18 cellular contexts compared by ENCODE assay signal in the genomic region with DNA sequence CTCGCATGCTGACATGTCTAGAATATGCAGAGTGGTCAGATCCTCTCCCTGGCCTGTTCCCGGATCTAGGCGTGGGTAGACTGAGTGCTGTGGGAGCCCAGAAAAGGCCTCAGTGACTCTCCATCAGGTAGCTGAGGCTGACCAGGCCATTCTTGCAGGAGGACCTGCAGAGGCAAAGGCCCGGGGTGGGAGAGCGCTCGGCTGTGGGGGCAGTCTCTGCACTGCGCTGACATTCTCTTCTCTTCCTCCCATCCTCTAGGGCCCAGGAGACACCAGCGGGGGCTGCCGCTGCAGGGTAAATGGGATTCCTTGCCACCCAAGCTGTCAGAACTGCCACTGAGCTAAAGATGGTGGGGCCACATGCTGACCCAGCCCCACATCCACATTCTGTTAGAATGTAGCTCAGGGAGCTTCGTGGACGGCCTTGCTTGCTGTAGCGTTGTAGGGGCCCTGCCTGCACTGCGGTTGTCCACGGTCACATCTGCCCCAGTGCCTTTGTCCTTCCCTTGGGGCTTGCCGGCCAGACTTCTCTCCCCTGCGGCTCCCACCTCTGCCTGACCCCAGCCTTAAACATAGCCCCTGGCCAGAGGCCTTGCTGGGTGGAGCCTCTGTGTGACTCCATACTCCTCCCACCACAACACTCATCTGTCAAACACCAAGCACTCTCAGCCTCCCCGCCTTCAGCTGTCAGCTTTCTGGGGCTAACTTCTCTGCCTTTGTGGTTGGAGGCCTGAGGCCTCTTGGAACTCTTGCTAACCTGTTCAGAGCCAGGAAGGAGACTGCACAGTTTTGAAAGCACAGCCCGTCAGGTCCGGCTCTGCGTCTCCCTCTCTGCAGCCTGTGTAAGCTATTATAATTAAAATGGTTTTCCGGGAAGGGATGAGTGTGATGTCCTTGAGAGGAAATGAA. TPM values are rescaled to one million over a fixed set of nuclear protein-coding genes. Genes with fewer than 3 reads are reported as not detected.
DNase-seq lines count a peak whose midpoint lies in the region; ATAC-seq and TF ChIP-seq lines count a peak whose summit lies in the region.
"Had no signal": no experiment of that assay in that cellular context is flagged by ENCODE, and none has a peak within 500 bp of the region (broad histone marks: within the 10 kb centered on the region; RNA-seq: fewer than 3 reads in every experiment).

No MANE protein-coding gene starts in this region.

- no peak overlapping the region for H3K9ac ChIP-seq in neural cell (ENCODE audit: low read length)
- H3K9ac ChIP-seq: SK-N-SH had no signal

- H3K9me2 ChIP-seq in neural cell (ENCODE audit: insufficient read depth, low read length), result no peaks in the 10 kb centered on the region
- H3K9me2 ChIP-seq: SK-N-SH had no signal

- no peak for TF ChIP-seq RAD21 in neural cell (conservative IDR thresholded peaks at IDR 0.05)

- no peaks in the 10 kb centered on the region for H3F3A ChIP-seq in neural cell (ENCODE audit: insufficient read depth, low read length, poor library complexity, severe bottlenecking)

- DNase-seq in activated CD4-positive, alpha-beta T cell treated with anti-CD3 and anti-CD28 coated beads, Interleukin-2, amount 10 ng/mL, durations not matched to agents 24 days and 14 days, result no peak
- DNase-seq in activated CD4-positive, alpha-beta T cell treated with anti-CD3 and anti-CD28 coated beads for 48 hours, result no peak
- DNase-seq: activated CD4-positive, alpha-beta T cell treated with anti-CD3 and anti-CD28 coated beads for 36 hours; effector memory CD4-positive, alpha-beta T cell; GF-D8; mesendoderm; MG63; NCI-H1694 treated with DMSO at 0.1 percent for 48 hours; PC-9; SK-N-SH; thyroid gland had no signal

- no peak for TF ChIP-seq CTCF in neural cell (IDR thresholded peaks at IDR 0.05; ENCODE audit: poor library complexity, severe bottlenecking)

- ATAC-seq in GM21723 (IDR thresholded peaks at IDR 0.05; ENCODE audit: unreplicated experiment), result no peak
- no peak for ATAC-seq in HG02884 (IDR thresholded peaks at IDR 0.05; ENCODE audit: unreplicated experiment)
- ATAC-seq in HG03342 (IDR thresholded peaks at IDR 0.05; ENCODE audit: unreplicated experiment), result no peak
- ATAC-seq: activated CD4-positive, alpha-beta T cell treated with anti-CD3 and anti-CD28 coated beads for 36 hours had no signal

- no peaks in the 10 kb centered on the region for H4K20me1 ChIP-seq in neural cell (ENCODE audit: insufficient read depth)

- H3K27me3 ChIP-seq in neural cell (ENCODE audit: insufficient read depth, low read depth, low read length), result no peaks in the 10 kb centered on the region
- H3K27me3 ChIP-seq: MG63, neutrophil, thyroid gland had no signal

- H3K36me3 Mint-ChIP-seq in activated CD4-positive, alpha-beta T cell treated with anti-CD3 and anti-CD28 coated beads, Interleukin-2, amount 10 ng/mL, durations not matched to agents 24 days and 14 days (ENCODE audit: low read depth), result peaks cover 74% of the 10 kb centered on the region

- no peaks in the 10 kb centered on the region for H3K27me3 Mint-ChIP-seq in activated CD4-positive, alpha-beta T cell treated with anti-CD3 and anti-CD28 coated beads, Interleukin-2, amount 10 ng/mL, durations not matched to agents 24 days and 14 days
- H3K27me3 Mint-ChIP-seq: activated CD4-positive, alpha-beta T cell treated with anti-CD3 and anti-CD28 coated beads for 36 hours had no signal

- no peak overlapping the region for H2AFZ ChIP-seq in neural cell (ENCODE audit: low read depth, low read length)
- H2AFZ ChIP-seq: PC-9 had no signal

- no peak overlapping the region for H3K4me3 ChIP-seq in neural cell (ENCODE audit: low read length)
- H3K4me3 ChIP-seq: MG63, PC-9, thyroid gland had no signal

- TF ChIP-seq EP300 in neural cell (conservative IDR thresholded peaks at IDR 0.05; ENCODE audit: poor library complexity, severe bottlenecking), result no peak

- H3K79me2 ChIP-seq in neural cell (replicated peaks; ENCODE audit: insufficient read depth, low read length), result no peaks in the 10 kb centered on the region

- H3K27ac ChIP-seq in cingulate gyrus (ENCODE audit: low read depth, low read length) (peak overlapping the region; percentile 15), neural cell (ENCODE audit: low read length) (peak overlapping the region; percentile 20)
- H3K27ac ChIP-seq: neutrophil, PC-9, thyroid gland had no signal

- intact Hi-C loops in activated CD4-positive, alpha-beta T cell treated with anti-CD3 and anti-CD28 coated beads, Interleukin-2, amount 10 ng/mL, durations not matched to agents 24 days and 14 days (cut with micrococcal nuclease), result no loop called here

- peak overlapping the region; percentile 97 for H3K27ac Mint-ChIP-seq in activated CD4-positive, alpha-beta T cell treated with anti-CD3 and anti-CD28 coated beads, Interleukin-2, amount 10 ng/mL, durations not matched to agents 24 days and 14 days

- H3K4me1 Mint-ChIP-seq in activated CD4-positive, alpha-beta T cell treated with anti-CD3 and anti-CD28 coated beads, Interleukin-2, amount 10 ng/mL, durations not matched to agents 24 days and 14 days, result peaks cover 57% of the 10 kb centered on the region

- H3K9me3 Mint-ChIP-seq in activated CD4-positive, alpha-beta T cell treated with anti-CD3 and anti-CD28 coated beads, Interleukin-2, amount 10 ng/mL, durations not matched to agents 24 days and 14 days, result no peaks in the 10 kb centered on the region

- no peak overlapping the region for H3K4me3 Mint-ChIP-seq in activated CD4-positive, alpha-beta T cell treated with anti-CD3 and anti-CD28 coated beads, Interleukin-2, amount 10 ng/mL, durations not matched to agents 24 days and 14 days
- H3K4me3 Mint-ChIP-seq: activated CD4-positive, alpha-beta T cell treated with anti-CD3 and anti-CD28 coated beads for 36 hours had no signal

- H3K9me3 ChIP-seq in neural cell (ENCODE audit: low read length), result no peaks in the 10 kb centered on the region
- H3K9me3 ChIP-seq: MG63, neutrophil, SK-N-SH, thyroid gland had no signal

- H3K4me2 ChIP-seq in neural cell (ENCODE audit: low read length), result no peak overlapping the region
- H3K4me2 ChIP-seq: PC-9, SK-N-SH had no signal

- no peaks in the 10 kb centered on the region for H3K36me3 ChIP-seq in neural cell (ENCODE audit: insufficient read depth, low read length)
- H3K36me3 ChIP-seq: MG63 had no signal

TF ChIP-seq in PFSK-1, 5 proteins besides CTCF, POLR2A, EP300 and RAD21:
- TF ChIP-seq FOXP2 (optimal IDR thresholded peaks at IDR 0.05; ENCODE audit: borderline replicate concordance, extremely low read depth, extremely low read length, insufficient read depth) (peak; percentile 22), POLR2AphosphoS5 (IDR thresholded peaks at IDR 0.05; ENCODE audit: low read depth, low read length) (no peak; the same call in none of the 2 replicates)
TF ChIP-seq in PFSK-1: peak in this region for 1.

TF ChIP-seq in neural cell, 6 proteins besides CTCF, POLR2A, EP300 and RAD21:
- TF ChIP-seq SMC3 (conservative IDR thresholded peaks at IDR 0.05; ENCODE audit: poor library complexity) (no peak), TAF1 (IDR thresholded peaks at IDR 0.05; ENCODE audit: low read depth) (no peak), POLR2AphosphoS5 (IDR thresholded peaks at IDR 0.05) (no peak), EZH2 (IDR thresholded peaks at IDR 0.05; ENCODE audit: borderline replicate concordance, insufficient read depth, low read length, poor library complexity, severe bottlenecking) (no peak), MXI1 (conservative IDR thresholded peaks at IDR 0.05; ENCODE audit: poor library complexity, severe bottlenecking) (no peak)
- TF ChIP-seq, protein P1, sequence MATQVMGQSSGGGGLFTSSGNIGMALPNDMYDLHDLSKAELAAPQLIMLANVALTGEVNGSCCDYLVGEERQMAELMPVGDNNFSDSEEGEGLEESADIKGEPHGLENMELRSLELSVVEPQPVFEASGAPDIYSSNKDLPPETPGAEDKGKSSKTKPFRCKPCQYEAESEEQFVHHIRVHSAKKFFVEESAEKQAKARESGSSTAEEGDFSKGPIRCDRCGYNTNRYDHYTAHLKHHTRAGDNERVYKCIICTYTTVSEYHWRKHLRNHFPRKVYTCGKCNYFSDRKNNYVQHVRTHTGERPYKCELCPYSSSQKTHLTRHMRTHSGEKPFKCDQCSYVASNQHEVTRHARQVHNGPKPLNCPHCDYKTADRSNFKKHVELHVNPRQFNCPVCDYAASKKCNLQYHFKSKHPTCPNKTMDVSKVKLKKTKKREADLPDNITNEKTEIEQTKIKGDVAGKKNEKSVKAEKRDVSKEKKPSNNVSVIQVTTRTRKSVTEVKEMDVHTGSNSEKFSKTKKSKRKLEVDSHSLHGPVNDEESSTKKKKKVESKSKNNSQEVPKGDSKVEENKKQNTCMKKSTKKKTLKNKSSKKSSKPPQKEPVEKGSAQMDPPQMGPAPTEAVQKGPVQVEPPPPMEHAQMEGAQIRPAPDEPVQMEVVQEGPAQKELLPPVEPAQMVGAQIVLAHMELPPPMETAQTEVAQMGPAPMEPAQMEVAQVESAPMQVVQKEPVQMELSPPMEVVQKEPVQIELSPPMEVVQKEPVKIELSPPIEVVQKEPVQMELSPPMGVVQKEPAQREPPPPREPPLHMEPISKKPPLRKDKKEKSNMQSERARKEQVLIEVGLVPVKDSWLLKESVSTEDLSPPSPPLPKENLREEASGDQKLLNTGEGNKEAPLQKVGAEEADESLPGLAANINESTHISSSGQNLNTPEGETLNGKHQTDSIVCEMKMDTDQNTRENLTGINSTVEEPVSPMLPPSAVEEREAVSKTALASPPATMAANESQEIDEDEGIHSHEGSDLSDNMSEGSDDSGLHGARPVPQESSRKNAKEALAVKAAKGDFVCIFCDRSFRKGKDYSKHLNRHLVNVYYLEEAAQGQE (IDR thresholded peaks at IDR 0.05; ENCODE audit: borderline replicate concordance), result no peak
TF ChIP-seq in neural cell: peak in this region for 0.

RNA-seq across cellular contexts. Expression of a gene that starts 22.2 kb away (rescaled TPM):
- 128 and 135 TPM in 2 replicates for total RNA-seq in activated CD4-positive, alpha-beta T cell treated with anti-CD3 and anti-CD28 coated beads, Interleukin-2, amount 10 ng/mL, durations not matched to agents 24 days and 14 days
- polyA plus RNA-seq in PFSK-1 (2012; ENCODE audit: insufficient read length, low read depth), result 197 TPM
- polyA plus RNA-seq in neural cell, result 38.4 and 60.2 TPM in 2 replicates
- 23.1 and 23.2 TPM in 2 replicates for polyA minus RNA-seq in neural cell

RNA-seq across cellular contexts. Expression of a gene that starts 32.0 kb away (rescaled TPM):
- 34.3 and 35.4 TPM in 2 replicates for total RNA-seq in activated CD4-positive, alpha-beta T cell treated with anti-CD3 and anti-CD28 coated beads, Interleukin-2, amount 10 ng/mL, durations not matched to agents 24 days and 14 days
- polyA plus RNA-seq in PFSK-1 (2012; ENCODE audit: insufficient read length, low read depth), result 33.0 TPM
- 25.1 and 28.4 TPM in 2 replicates for polyA plus RNA-seq in neural cell
- 26.8 and 27.6 TPM in 2 replicates for polyA minus RNA-seq in neural cell

RNA-seq across cellular contexts. Expression of a gene that starts 49.8 kb away (rescaled TPM):
- total RNA-seq in activated CD4-positive, alpha-beta T cell treated with anti-CD3 and anti-CD28 coated beads, Interleukin-2, amount 10 ng/mL, durations not matched to agents 24 days and 14 days, result 39.3 and 41.1 TPM in 2 replicates
- 493 TPM for polyA plus RNA-seq in PFSK-1 (2012; ENCODE audit: insufficient read length, low read depth)
- 6.0 and 6.8 TPM in 2 replicates for polyA plus RNA-seq in neural cell
- 9.0 and 9.7 TPM in 2 replicates for polyA minus RNA-seq in neural cell
